9 cellular contexts compared by ENCODE assay signal in the genomic region with DNA sequence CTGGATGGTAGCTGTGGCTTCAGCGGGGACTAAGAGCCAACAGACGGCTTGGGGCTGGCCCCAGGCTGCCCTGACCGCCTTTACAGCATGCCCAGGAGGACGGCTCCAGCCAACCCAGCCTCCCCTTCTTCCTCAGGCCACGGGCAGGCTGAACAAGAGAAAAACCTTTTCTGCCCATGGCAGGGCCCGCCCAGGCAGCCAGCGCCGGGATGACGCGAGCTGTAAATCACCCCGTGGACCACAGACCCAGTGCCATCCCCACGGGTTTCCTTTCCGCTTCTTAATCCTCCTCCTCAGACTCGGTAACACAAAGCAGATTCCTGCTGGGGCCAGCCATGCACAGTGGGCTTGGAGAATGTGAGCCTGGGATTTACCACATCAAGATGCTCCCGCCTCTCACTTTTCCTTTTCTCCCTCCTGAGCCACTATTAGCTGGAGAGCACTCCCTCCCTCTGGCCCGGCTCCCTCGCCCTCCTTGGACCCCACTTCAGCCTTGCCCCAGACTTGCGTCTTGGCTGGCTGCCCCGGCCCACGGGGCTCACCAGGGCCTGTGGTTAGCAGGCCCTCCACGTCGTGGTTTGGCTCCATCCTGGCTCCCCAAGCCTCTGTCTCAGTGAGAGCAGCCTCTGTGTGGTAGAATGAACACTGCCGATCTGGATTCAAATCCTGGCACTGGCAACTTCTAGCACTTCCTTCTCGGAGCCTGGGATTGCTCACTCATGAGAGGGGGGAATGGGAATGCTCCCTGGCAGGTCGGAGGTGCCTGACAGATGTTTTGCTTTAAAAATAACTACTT. TPM values are rescaled to one million over a fixed set of nuclear protein-coding genes. Genes with fewer than 3 reads are reported as not detected.
DNase-seq lines count a peak whose midpoint lies in the region; ATAC-seq and TF ChIP-seq lines count a peak whose summit lies in the region.
"Had no signal": no experiment of that assay in that cellular context is flagged by ENCODE, and none has a peak within 500 bp of the region (broad histone marks: within the 10 kb centered on the region; RNA-seq: fewer than 3 reads in every experiment).

No MANE protein-coding gene starts in this region.

- TF ChIP-seq CTCF in AG09309 (IDR thresholded peaks at IDR 0.05; ENCODE audit: control insufficient read depth, insufficient read depth, low read depth, low read length, missing control alignments) (no peak), coronary artery (IDR thresholded peaks at IDR 0.05) (no peak)

- H3K4me3 Mint-ChIP-seq in natural killer cell treated with Interleukin-12 subunit alpha and Interleukin-12 subunit beta and Interleukin-15 and Interleukin-18, amount 100 ng/mL, for 72 hours, result no peak overlapping the region

- no peak overlapping the region for H3K27ac Mint-ChIP-seq in natural killer cell treated with Interleukin-12 subunit alpha and Interleukin-12 subunit beta and Interleukin-15 and Interleukin-18, amount 100 ng/mL, for 72 hours

- no peaks in the 10 kb centered on the region for H3K36me3 Mint-ChIP-seq in natural killer cell treated with Interleukin-12 subunit alpha and Interleukin-12 subunit beta and Interleukin-15 and Interleukin-18, amount 100 ng/mL, for 72 hours

- H3K27me3 Mint-ChIP-seq in natural killer cell treated with Interleukin-12 subunit alpha and Interleukin-12 subunit beta and Interleukin-15 and Interleukin-18, amount 100 ng/mL, for 72 hours, result peaks cover 0 to 10% of the 10 kb centered on the region in 2 donors

- DNase-seq in AG09309 (ENCODE audit: low read depth) (peak; percentile 89), KG1 (lab: John Stamatoyannopoulos, UW) (peak; percentile 43), coronary artery (ENCODE audit: low spot score) (no peak), dermis blood vessel endothelial cell (no peak), NCI-H146 treated with DMSO at 0.1 percent for 48 hours (lab: John Stamatoyannopoulos, UW; ENCODE audit: unreplicated experiment) (no peak)
- no peak for DNase-seq in natural killer cell treated with Interleukin-12 subunit alpha and Interleukin-12 subunit beta and Interleukin-15 and Interleukin-18, amount 100 ng/mL, for 72 hours (ENCODE audit: low spot score)
- DNase-seq in central memory CD4-positive, alpha-beta T cell, result no peak

- H3K4me1 Mint-ChIP-seq in natural killer cell treated with Interleukin-12 subunit alpha and Interleukin-12 subunit beta and Interleukin-15 and Interleukin-18, amount 100 ng/mL, for 72 hours (ENCODE audit: low read depth in 2 of 2), result peaks cover 5 to 9% of the 10 kb centered on the region in 2 donors

- H3K27ac ChIP-seq in coronary artery, result peak overlapping the region; percentile 35 to 66
- H3K27ac ChIP-seq: epithelial cell of prostate had no signal

- H3K4me3 ChIP-seq in AG09309 (ENCODE audit: control insufficient read depth, low read depth, low read length) (peak overlapping the region; percentile 3; the same call in 1 of the 2 replicates), coronary artery (peak overlapping the region; percentile 19)

- H3K9me3 Mint-ChIP-seq in natural killer cell treated with Interleukin-12 subunit alpha and Interleukin-12 subunit beta and Interleukin-15 and Interleukin-18, amount 100 ng/mL, for 72 hours, result no peaks in the 10 kb centered on the region

- ATAC-seq in natural killer cell treated with Interleukin-12 subunit alpha and Interleukin-12 subunit beta and Interleukin-15 and Interleukin-18, amount 100 ng/mL, for 72 hours, result peak; percentile 25 to 61
- no peak for ATAC-seq in HG03432 (IDR thresholded peaks at IDR 0.05; ENCODE audit: unreplicated experiment)

RNA-seq across cellular contexts. Expression of gene ATOH8, which starts 31.4 kb away (rescaled TPM):
- total RNA-seq in natural killer cell treated with Interleukin-12 subunit alpha and Interleukin-12 subunit beta and Interleukin-15 and Interleukin-18, amount 100 ng/mL, for 72 hours, result not detected
- total RNA-seq in dermis blood vessel endothelial cell, result 42.3 and 58.4 TPM in 2 replicates

Comparison
In these comparisons a context has a peak if more than half of its experiments do, and no peak if none do; other contexts are left out.
1. DNase-seq: peak in AG09309 (single experiment) and KG1 (single experiment); none in coronary artery (single experiment), natural killer cell treated with Interleukin-12 subunit alpha and Interleukin-12 subunit beta and Interleukin-15 and Interleukin-18, amount 100 ng/mL, for 72 hours (single experiment), dermis blood vessel endothelial cell (single experiment), NCI-H146 treated with DMSO at 0.1 percent for 48 hours (single experiment) and central memory CD4-positive, alpha-beta T cell (single experiment).
2. RNA of gene ATOH8, which starts 31.4 kb away (total RNA-seq): 42.3 to 58.4 TPM in dermis blood vessel endothelial cell; not detected in natural killer cell treated with Interleukin-12 subunit alpha and Interleukin-12 subunit beta and Interleukin-15 and Interleukin-18, amount 100 ng/mL, for 72 hours; every median in the first group is over 10 times any median in the second.